In the genomic region with DNA sequence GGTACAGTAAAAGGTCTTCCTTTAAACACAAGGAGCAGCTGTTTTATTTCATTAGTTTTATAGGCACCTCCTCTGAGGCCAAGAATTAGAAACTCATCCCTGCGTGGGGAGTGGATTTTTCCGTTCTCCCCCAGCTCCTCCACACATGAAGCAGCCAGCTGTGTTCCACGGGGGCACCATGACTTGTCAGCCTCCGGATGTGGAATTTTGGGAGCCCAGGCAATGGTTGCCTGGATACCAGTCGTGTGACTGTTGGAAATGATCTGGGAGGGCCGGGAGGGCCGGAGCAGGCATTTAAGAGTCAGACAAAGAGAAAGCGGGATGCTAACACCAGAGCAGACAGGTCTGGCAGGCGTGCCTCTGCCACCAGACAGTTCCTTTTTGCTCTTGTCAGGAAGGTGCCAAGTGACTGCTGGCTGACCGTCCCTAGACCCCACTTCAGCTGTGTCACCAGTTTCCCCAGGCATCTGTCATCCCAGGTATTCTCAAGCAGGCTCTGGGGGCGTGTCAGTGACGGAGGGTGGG, we compare ENCODE assay signal across 11 cellular contexts. TPM values are rescaled to one million over a fixed set of nuclear protein-coding genes. Genes with fewer than 3 reads are reported as not detected.
DNase-seq lines count a peak whose midpoint lies in the region; ATAC-seq and TF ChIP-seq lines count a peak whose summit lies in the region.
"Had no signal": no experiment of that assay in that cellular context is flagged by ENCODE, and none has a peak within 500 bp of the region (broad histone marks: within the 10 kb centered on the region; RNA-seq: fewer than 3 reads in every experiment).

No MANE protein-coding gene starts in this region.

- H3K27me3 ChIP-seq in DND-41 (ENCODE audit: insufficient read depth, low read length, poor library complexity) (no peaks in the 10 kb centered on the region), colonic mucosa (no peaks in the 10 kb centered on the region), gastrocnemius medialis (no peaks in the 10 kb centered on the region), A673 (replicated peaks; ENCODE audit: insufficient read depth, low read depth, low read length, poor library complexity) (no peaks in the 10 kb centered on the region)

- no peak for DNase-seq in DND-41
- no peak for DNase-seq in colonic mucosa
- peak in 1 of 2 donors; percentile 69 for DNase-seq in left colon
- DNase-seq in gastrocnemius medialis = peak in 1 of 2 donors; percentile 49
- no peak for DNase-seq in MV-4-11 (lab: John Stamatoyannopoulos, UW)
- no peak for DNase-seq in A673 (ENCODE audit: low spot score)
- DNase-seq in NCI-H345 treated with DMSO at 0.1 percent for 48 hours (lab: John Stamatoyannopoulos, UW; ENCODE audit: unreplicated experiment) = no peak
- DNase-seq: activated T-cell treated with anti-CD3 and anti-CD28 coated beads, Interleukin-2, amount 50 U/mL, for 48 hours; NCI-H510A treated with DMSO at 0.1 percent for 48 hours; T-cell had no signal

- TF ChIP-seq CTCF in DND-41 (IDR thresholded peaks at IDR 0.05; ENCODE audit: borderline replicate concordance, extremely low read depth, low read length, poor library complexity, severe bottlenecking) (no peak), colonic mucosa (IDR thresholded peaks at IDR 0.05) (no peak), gastrocnemius medialis (IDR thresholded peaks at IDR 0.05 in 4 of 5, conservative IDR thresholded peaks at IDR 0.05 in 1 of 5) (no peak), A673 (conservative IDR thresholded peaks at IDR 0.05; ENCODE audit: low read depth, low read length) (no peak)

- no peak for TF ChIP-seq POLR2A in gastrocnemius medialis (IDR thresholded peaks at IDR 0.05)

- H4K20me1 ChIP-seq in DND-41 (ENCODE audit: insufficient read depth, low read length) = peaks cover 16% of the 10 kb centered on the region; the same call in 1 of the 2 replicates

- H2AFZ ChIP-seq in DND-41 (ENCODE audit: low read depth, low read length) = no peak overlapping the region

- H3K4me2 ChIP-seq in DND-41 (ENCODE audit: insufficient read depth, low read length) = no peak overlapping the region

- H3K4me3 ChIP-seq in DND-41 (ENCODE audit: low read depth in 1 of 2, low read length in 2 of 2) = no peak overlapping the region
- H3K4me3 ChIP-seq in colonic mucosa = no peak overlapping the region
- H3K4me3 ChIP-seq in gastrocnemius medialis = no peak overlapping the region
- no peak overlapping the region for H3K4me3 ChIP-seq in A673 (ENCODE audit: low read depth, low read length, poor library complexity, severe bottlenecking)

- H3K9me3 ChIP-seq in DND-41 (ENCODE audit: insufficient read depth, low read length, severe bottlenecking) = no peaks in the 10 kb centered on the region
- no peaks in the 10 kb centered on the region for H3K9me3 ChIP-seq in colonic mucosa
- no peaks in the 10 kb centered on the region for H3K9me3 ChIP-seq in gastrocnemius medialis
- no peaks in the 10 kb centered on the region for H3K9me3 ChIP-seq in A673 (ENCODE audit: low read depth, low read length, poor library complexity, severe bottlenecking)

- H3K9ac ChIP-seq in DND-41 (ENCODE audit: low read depth, low read length) (no peak overlapping the region), colonic mucosa (ENCODE audit: low read depth in 2 of 2, low read length in 2 of 2) (peak overlapping the region in 1 of 2 donors; percentile 57)

- H3K27ac ChIP-seq in DND-41 (ENCODE audit: low read length) (no peak overlapping the region), colonic mucosa (peak overlapping the region; percentile 67), gastrocnemius medialis (peak overlapping the region; percentile 53 to 79 (median 74)), A673 (ENCODE audit: low read depth, low read length, poor library complexity, severe bottlenecking) (no peak overlapping the region)

- ATAC-seq in DND-41 (ENCODE audit: insufficient read depth, low read depth) = 0 out of 3 replicates have a peak, but pooled peaks have one; percentile 7
- ATAC-seq in left colon = peak; percentile 17
- ATAC-seq in gastrocnemius medialis = peak; percentile 20 to 25
- ATAC-seq in GM18870 (IDR thresholded peaks at IDR 0.05; ENCODE audit: unreplicated experiment) = no peak
- ATAC-seq: T-cell had no signal

- intact Hi-C loops in colonic mucosa (cut with DNase I) (no loop called here), left colon (cut with DNase I, micrococcal nuclease) (no loop called here), gastrocnemius medialis (cut with DNase I; ENCODE audit: low total_unique reads) (loop anchor here (2.0 kb wide), 1 partner anchor 20 kb away; no protein-coding TSS in a partner anchor), A673 (cut with micrococcal nuclease; ENCODE audit: unreplicated experiment) (no loop called here)

- H3K4me1 ChIP-seq in DND-41 (ENCODE audit: insufficient read depth, low read length) (no peaks in the 10 kb centered on the region), colonic mucosa (no peaks in the 10 kb centered on the region), gastrocnemius medialis (peaks cover 20 to 41% of the 10 kb centered on the region in 2 donors), A673 (ENCODE audit: insufficient read depth, low read length, poor library complexity, severe bottlenecking) (peaks cover 5% of the 10 kb centered on the region)

- in situ Hi-C loops in gastrocnemius medialis (cut with MboI; ENCODE audit: low sequenced_read_pairs in 4 of 4) = no loop called here

- POLR2A ChIA-PET in A673 (lab: Charles Lee; ENCODE audit: low non-redundant PET) = no interaction called here

- H3K36me3 ChIP-seq in DND-41 (ENCODE audit: insufficient read depth, low read length) (peaks cover 88% of the 10 kb centered on the region), colonic mucosa (no peaks in the 10 kb centered on the region), gastrocnemius medialis (peaks cover 0 to 12% of the 10 kb centered on the region in 2 donors), A673 (ENCODE audit: insufficient read depth, low read length, poor library complexity, severe bottlenecking) (peaks cover 56% of the 10 kb centered on the region)

- CTCF ChIA-PET in A673 (lab: Charles Lee) = interaction anchor here (1.1 kb wide), 1 partner anchor 17 kb away, joined by 4 read pairs; no protein-coding TSS in a partner anchor

- no TSS peak for BruUV-seq in A673 (replicated peaks; lab: Mats Ljungman, UMichigan)

- no peaks in the 10 kb centered on the region for H3K79me2 ChIP-seq in DND-41 (ENCODE audit: insufficient read depth, low read length)

RNA-seq across cellular contexts. Expression of a gene that starts 15.9 kb away (rescaled TPM):
- total RNA-seq in colonic mucosa = 10 to 100 TPM in 1 of 2 donors, 1 to 10 TPM in 1; 7.8 to 28.3 TPM
- total RNA-seq in left colon = 10 to 100 TPM; 10.3 to 16.2 TPM
- total RNA-seq in gastrocnemius medialis = 10 to 100 TPM in 1 of 4 donors, 1 to 10 TPM in 3; 5.0 to 11.6 (median 5.6) TPM
- 4.8 and 5.4 TPM in 2 replicates for total RNA-seq in A673 (2021)

RNA-seq across cellular contexts. Expression of a gene that starts 34.9 kb away (rescaled TPM):
- total RNA-seq in colonic mucosa = 10 to 100 TPM; 35.0 to 48.0 TPM
- total RNA-seq in left colon = 10 to 100 TPM; 25.9 to 33.1 TPM
- total RNA-seq in gastrocnemius medialis = 10 to 100 TPM; 22.4 to 46.4 (median 36.1) TPM
- total RNA-seq in A673 (2021) = 125 and 149 TPM in 2 replicates

RNA-seq across cellular contexts. Expression of a gene that starts 37.0 kb away (rescaled TPM):
- total RNA-seq in colonic mucosa (10 to 100 TPM in 1 of 2 donors, 1 to 10 TPM in 1; 5.9 to 28.0 TPM), left colon (1 to 10 TPM; 4.3 to 9.8 TPM), gastrocnemius medialis (1 to 10 TPM; 2.9 to 9.2 (median 6.9) TPM), A673 (2021) (92.4 TPM in 2 replicates)

RNA-seq across cellular contexts. Expression of a gene that starts 55.8 kb away (rescaled TPM):
- total RNA-seq in colonic mucosa (under 1 TPM; 0.48 to 0.77 TPM), left colon (under 1 TPM; 0.20 to 0.61 TPM), gastrocnemius medialis (under 1 TPM; 0.16 to 0.71 (median 0.48) TPM), A673 (2021) (2.3 and 3.5 TPM in 2 replicates)

Comparison
In these comparisons a context has a peak if more than half of its experiments do, and no peak if none do; other contexts are left out.
1. H3K27ac ChIP-seq: peak in colonic mucosa (single experiment) and gastrocnemius medialis (4 of 4); none in DND-41 (single experiment) and A673 (single experiment).